27 cellular contexts compared by ENCODE assay signal in genomic region chr6:109224994-109225393, GRCh38.
"Had no signal": no experiment of that assay in that cellular context is flagged by ENCODE, and none has a peak within 500 bp of the region (broad histone marks: within the 10 kb centered on the region; RNA-seq: fewer than 3 reads in every experiment).

No MANE protein-coding gene starts in this region.

- H3K9me3 ChIP-seq: heart right ventricle, left ventricle myocardium inferior, mucosa of descending colon, neutrophil, spleen, uterus had no signal

- H3K27me3 Mint-ChIP-seq: naive thymus-derived CD8-positive, alpha-beta T cell; progenitor cell of endocrine pancreas; stimulated activated naive CD8-positive, alpha-beta T cell treated with anti-CD3 and anti-CD28 coated beads, Interleukin-15, amount 100 ng/mL, for 72 hours; type B pancreatic cell had no signal

- H3K4me2 ChIP-seq: hepatocyte had no signal

- H3K4me3 ChIP-seq: heart right ventricle, hepatocyte, left ventricle myocardium inferior, lung, mucosa of descending colon, spleen, tibial nerve, uterus had no signal

- H3K27ac Mint-ChIP-seq: nephron; progenitor cell of endocrine pancreas; stimulated activated memory B cell treated with anti-CD40 and anti-IgM and Interleukin-4, amounts not matched to agents 10 μg/mL and 1 μg/mL and 100 μg/mL, for 72 hours; stimulated activated naive CD8-positive, alpha-beta T cell treated with anti-CD3 and anti-CD28 coated beads, Interleukin-15, amount 100 ng/mL, for 72 hours had no signal

- H3K27ac ChIP-seq: heart right ventricle, hepatocyte, left ventricle myocardium inferior, neutrophil, spleen, tibial nerve, uterus had no signal

- H3K4me1 Mint-ChIP-seq: neural crest cell; stimulated activated memory B cell treated with anti-CD40 and anti-IgM and Interleukin-4, amounts not matched to agents 10 μg/mL and 1 μg/mL and 100 μg/mL, for 72 hours had no signal

- H3K36me3 Mint-ChIP-seq: stimulated activated memory B cell treated with anti-CD40 and anti-IgM and Interleukin-4, amounts not matched to agents 10 μg/mL and 1 μg/mL and 100 μg/mL, for 72 hours; type B pancreatic cell had no signal

- H3K4me3 Mint-ChIP-seq: nephron; neural crest cell; stimulated activated memory B cell treated with anti-CD40 and anti-IgM and Interleukin-4, amounts not matched to agents 10 μg/mL and 1 μg/mL and 100 μg/mL, for 72 hours; stimulated activated naive CD8-positive, alpha-beta T cell treated with anti-CD3 and anti-CD28 coated beads, Interleukin-15, amount 100 ng/mL, for 72 hours; type B pancreatic cell had no signal

- H3K27me3 ChIP-seq: heart right ventricle, hepatocyte, neutrophil, spleen, tibial nerve, uterus had no signal

- ATAC-seq: heart right ventricle; mucosa of descending colon; right cardiac atrium; sciatic nerve; stimulated activated memory B cell treated with anti-CD40 and anti-IgM and Interleukin-4, amounts not matched to agents 10 μg/mL and 1 μg/mL and 100 μg/mL, for 72 hours had no signal

- H3K9me3 Mint-ChIP-seq: nephron; neural crest cell; stimulated activated naive CD8-positive, alpha-beta T cell treated with anti-CD3 and anti-CD28 coated beads, Interleukin-15, amount 100 ng/mL, for 72 hours; type B pancreatic cell had no signal

- DNase-seq: heart right ventricle; islet precursor cell; left ventricle myocardium inferior; mesendoderm; midbrain; mucosa of descending colon; occipital lobe; retina; right cardiac atrium; small intestine; spleen; stimulated activated CD4-positive, alpha-beta T cell treated with anti-CD3 and anti-CD28 coated beads, Interleukin-4, amount 100 ng/mL, for 24 hours; stimulated activated naive CD4-positive, alpha-beta T cell treated with Interleukin-2 at 50 U/mL for 16 hours; stimulated activated naive CD8-positive, alpha-beta T cell treated with anti-CD3 and anti-CD28 coated beads, Interleukin-15, amount 100 ng/mL, for 72 hours; substantia nigra; uterus had no signal

- H3K4me1 ChIP-seq: uterus had no signal

- H3K36me3 ChIP-seq: heart right ventricle, left ventricle myocardium inferior, neutrophil, spleen, tibial nerve, uterus had no signal
